Comparison of ENCODE assay signal across 1 cellular context in the genomic region with DNA sequence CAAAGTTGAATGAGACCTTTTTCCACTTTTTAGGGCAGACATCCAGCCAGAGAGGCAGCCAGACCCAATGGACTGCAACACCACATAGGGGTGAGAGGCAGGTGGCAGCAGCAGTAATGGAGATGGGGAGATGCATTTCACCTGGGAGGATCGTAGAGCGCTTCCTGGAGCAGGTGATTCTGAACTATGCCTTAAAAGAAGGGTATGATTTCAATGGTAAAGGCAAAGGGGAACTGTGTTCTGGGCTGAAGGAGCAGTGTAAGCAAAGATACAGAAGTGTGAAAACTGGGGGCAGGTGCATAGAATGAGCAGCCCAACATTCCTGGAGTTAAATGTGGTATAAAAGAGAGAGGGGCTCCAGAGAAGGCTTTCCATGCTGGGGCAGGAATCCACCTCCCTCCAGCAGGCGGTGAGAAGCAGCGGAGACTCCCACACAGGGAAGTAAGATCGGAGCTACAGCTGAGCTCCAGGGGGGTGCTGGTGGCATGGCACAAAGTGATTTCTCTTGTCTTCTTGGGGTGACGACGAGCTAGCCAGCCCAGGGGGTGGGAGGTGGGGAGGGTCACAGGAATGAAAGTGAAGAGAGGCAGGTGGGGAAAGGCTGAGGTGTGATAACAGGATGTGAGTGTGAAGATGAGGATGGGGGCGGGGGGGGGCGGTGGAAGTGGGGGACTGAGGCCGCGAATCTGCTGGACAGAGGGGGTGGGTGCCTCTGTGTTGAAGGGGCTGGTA.
TF ChIP-seq lines count a peak whose summit lies in the region.

No MANE protein-coding gene starts in this region.

TF ChIP-seq in SK-N-SH, 30 proteins besides CTCF, POLR2A, EP300 and RAD21 (continued from another document):
- TF ChIP-seq REST (IDR thresholded peaks at IDR 0.05; ENCODE audit: low read depth, low read length) = no peak
- TF ChIP-seq POLR2AphosphoS5 (IDR thresholded peaks at IDR 0.05; ENCODE audit: low read depth, low read length) = no peak
- TF ChIP-seq PBX3 (IDR thresholded peaks at IDR 0.05) = no peak
- TF ChIP-seq, protein P1, sequence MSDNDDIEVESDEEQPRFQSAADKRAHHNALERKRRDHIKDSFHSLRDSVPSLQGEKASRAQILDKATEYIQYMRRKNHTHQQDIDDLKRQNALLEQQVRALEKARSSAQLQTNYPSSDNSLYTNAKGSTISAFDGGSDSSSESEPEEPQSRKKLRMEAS (IDR thresholded peaks at IDR 0.05; ENCODE audit: low read depth) = no peak
- no peak for TF ChIP-seq JUND (IDR thresholded peaks at IDR 0.05)
- no peak for TF ChIP-seq MEF2A (IDR thresholded peaks at IDR 0.05; ENCODE audit: borderline replicate concordance, low read depth)
- TF ChIP-seq IRF3 (IDR thresholded peaks at IDR 0.05; ENCODE audit: low read depth, low read length) = no peak
- TF ChIP-seq NFIC (IDR thresholded peaks at IDR 0.05; ENCODE audit: borderline replicate concordance) = no peak
- TF ChIP-seq GATA2 (CRISPR knock-in tag; IDR thresholded peaks at IDR 0.05) = no peak
- no peak for TF ChIP-seq EZH2phosphoT487 (IDR thresholded peaks at IDR 0.05; ENCODE audit: borderline replicate concordance, low read depth)
- TF ChIP-seq GABPA (IDR thresholded peaks at IDR 0.05; ENCODE audit: low read depth) = no peak
- TF ChIP-seq SMC3 (IDR thresholded peaks at IDR 0.05; ENCODE audit: low read depth, low read length) = no peak
